ENCODE assay signal across 34 cellular contexts in genomic region chr20:16119909-16120308, GRCh38.
"Had no signal": no experiment of that assay in that cellular context is flagged by ENCODE, and none has a peak within 500 bp of the region (broad histone marks: within the 10 kb centered on the region; RNA-seq: fewer than 3 reads in every experiment).

No MANE protein-coding gene starts in this region.

- DNase-seq: activated effector memory CD4-positive, alpha-beta T cell treated with anti-CD3 and anti-CD28 coated beads, Interleukin-2, amount 50 U/mL, for 16 hours; activated effector memory CD4-positive, alpha-beta T cell treated with Interleukin-2 at 50 U/mL for 16 hours; activated gamma-delta T cell; activated gamma-delta T cell treated with Interleukin-2 at 50 U/mL for 16 hours; activated naive CD4-positive, alpha-beta T cell; activated naive CD4-positive, alpha-beta T cell treated with anti-CD3 and anti-CD28 coated beads for 36 hours; activated naive CD4-positive, alpha-beta T cell treated with anti-CD3 and anti-CD28 coated beads, Interleukin-2, amount 10 ng/mL, durations not matched to agents 7 days and 5 days; activated naive CD4-positive, alpha-beta T cell treated with anti-CD3 and anti-CD28 coated beads, Interleukin-2, amount 50 U/mL, for 16 hours; activated naive CD4-positive, alpha-beta T cell treated with Interleukin-2 at 50 U/mL for 16 hours; activated naive CD8-positive, alpha-beta T cell treated with anti-CD3 and anti-CD28 coated beads for 36 hours; activated naive CD8-positive, alpha-beta T cell treated with anti-CD3 and anti-CD28 coated beads, Interleukin-2, amount 10 ng/mL, durations not matched to agents 7 days and 5 days; activated naive CD8-positive, alpha-beta T cell treated with anti-CD3 and anti-CD28 coated beads, Interleukin-2, amount 50 U/mL, for 24 hours; activated T-cell treated with anti-CD3 and anti-CD28 coated beads, Interleukin-2, amount 50 U/mL, for 1 hour; activated T-cell treated with anti-CD3 and anti-CD28 coated beads, Interleukin-2, amount 50 U/mL, for 24 hours; activated T-cell treated with anti-CD3 and anti-CD28 coated beads, Interleukin-2, amount 50 U/mL, for 4 hours; activated T-cell treated with anti-CD3 and anti-CD28 coated beads, Interleukin-2, amount 50 U/mL, for 48 hours; activated T-cell treated with anti-CD3 and anti-CD28 coated beads, Interleukin-2, amount 50 U/mL, for 72 hours; adrenal gland; amniotic stem cell; amygdala; anterior cingulate cortex; aorta; body of pancreas; brain microvascular endothelial cell; caudate nucleus; central memory CD4-positive, alpha-beta T cell; cerebellar nuclear complex had no signal

- H3K36me3 ChIP-seq: adrenal gland, ascending aorta, brain microvascular endothelial cell, breast epithelium, cardiac muscle cell had no signal

- H3K4me1 ChIP-seq: adrenal gland, ascending aorta, body of pancreas, breast epithelium had no signal

- H3K27ac ChIP-seq: adrenal gland, ascending aorta, body of pancreas, brain microvascular endothelial cell, breast epithelium, cardiac muscle cell had no signal

- H3K9me3 ChIP-seq: adrenal gland, ascending aorta, body of pancreas, breast epithelium had no signal

- H3K4me3 ChIP-seq: adrenal gland, ascending aorta, body of pancreas, breast epithelium, cardiac muscle cell had no signal

- H3K27me3 ChIP-seq: adrenal gland, ascending aorta, body of pancreas, brain microvascular endothelial cell, breast epithelium, cardiac muscle cell had no signal

- ATAC-seq: activated naive CD4-positive, alpha-beta T cell treated with anti-CD3 and anti-CD28 coated beads, Interleukin-2, amount 50 U/mL, for 72 hours; activated naive CD8-positive, alpha-beta T cell treated with anti-CD3 and anti-CD28 coated beads, Interleukin-2, amount 50 U/mL, for 24 hours; activated T-cell treated with anti-CD3 and anti-CD28 coated beads, Interleukin-2, amount 50 U/mL, for 4 hours; activated T-cell treated with anti-CD3 and anti-CD28 coated beads, Interleukin-2, amount 50 U/mL, for 72 hours; activated T-helper 17 cell treated with anti-CD3 and anti-CD28 coated beads, Interleukin-2, amount 50 U/mL, for 72 hours; body of pancreas had no signal

- FAIRE-seq: astrocyte, bronchial epithelial cell had no signal
